Comparison of ENCODE assay signal across 12 cellular contexts in the genomic region with DNA sequence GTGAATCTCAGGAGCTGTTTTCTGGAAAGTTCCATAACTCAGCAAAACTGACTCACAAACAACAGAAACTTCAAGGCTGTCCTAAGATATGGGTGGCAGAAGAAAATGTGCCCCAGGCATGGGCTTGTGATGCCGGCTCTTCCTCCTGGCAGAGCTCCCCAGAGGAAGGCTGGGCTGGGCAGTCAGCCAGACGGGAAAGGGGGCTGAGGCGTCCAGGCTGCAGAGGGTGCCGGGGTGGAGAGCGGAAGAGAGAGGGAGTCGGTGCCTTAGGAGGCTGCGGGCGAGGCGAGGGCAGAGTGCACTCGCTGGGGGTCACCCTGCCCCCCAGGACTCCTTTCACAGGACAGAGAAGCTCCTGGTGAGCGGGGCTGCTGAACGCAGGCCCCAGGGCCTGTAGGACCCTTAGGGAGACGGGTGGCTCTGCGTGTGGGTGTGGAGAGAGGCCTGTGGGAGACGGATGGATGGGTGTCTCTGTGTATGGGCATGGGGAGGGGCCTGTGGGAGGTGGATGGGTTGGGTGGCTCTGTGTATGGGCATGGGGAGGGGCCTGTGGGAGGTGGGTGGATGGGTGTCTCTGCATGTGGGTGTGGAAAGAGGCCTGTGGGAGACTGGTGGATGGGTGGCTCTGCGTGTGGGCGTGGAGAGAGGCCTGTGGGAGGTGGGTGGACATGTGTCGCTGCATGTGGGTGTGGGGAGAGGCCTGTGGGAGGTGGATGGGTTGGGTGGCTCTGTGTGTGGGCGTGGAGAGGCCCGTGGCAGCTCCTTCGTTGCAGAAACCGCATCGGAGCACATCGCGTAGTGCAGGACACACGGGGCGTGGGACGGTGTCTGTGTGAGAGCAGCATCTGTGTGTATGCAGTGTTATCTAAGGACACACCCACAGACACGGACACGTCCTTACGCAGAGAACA. TPM values are rescaled to one million over a fixed set of nuclear protein-coding genes. Genes with fewer than 3 reads are reported as not detected.
DNase-seq lines count a peak whose midpoint lies in the region; ATAC-seq and TF ChIP-seq lines count a peak whose summit lies in the region.
"Had no signal": no experiment of that assay in that cellular context is flagged by ENCODE, and none has a peak within 500 bp of the region (broad histone marks: within the 10 kb centered on the region; RNA-seq: fewer than 3 reads in every experiment).

No MANE protein-coding gene starts in this region.

- H3K27ac ChIP-seq in liver (ENCODE audit: low read depth in 1 of 2, low read length in 2 of 2) (peak overlapping the region in 1 of 2 donors; percentile 14), suprapubic skin (peak overlapping the region; percentile 78)
- H3K27ac ChIP-seq: sigmoid colon had no signal

- peak; percentile 92 for DNase-seq in NCI-H226
- peak; percentile 23 for DNase-seq in dermis blood vessel endothelial cell
- DNase-seq in suprapubic skin (ENCODE audit: low spot score in 2 of 2) = peak in 1 of 2 donors; percentile 76
- DNase-seq in NCI-H446 (lab: John Stamatoyannopoulos, UW) = no peak
- DNase-seq in islet precursor cell = no peak
- DNase-seq: activated CD8-positive, alpha-beta memory T cell treated with anti-CD3 and anti-CD28 coated beads, Interleukin-2, amount 50 U/mL, for 4 hours; sigmoid colon had no signal

- TF ChIP-seq EP300 in suprapubic skin (IDR thresholded peaks at IDR 0.05) = no peak

- no peak overlapping the region for H3K9ac ChIP-seq in liver (ENCODE audit: low read depth in 1 of 2, low read length in 2 of 2)

- no peaks in the 10 kb centered on the region for H3K9me3 ChIP-seq in liver (ENCODE audit: control insufficient read depth in 4 of 4, low read length in 3 of 4)
- H3K9me3 ChIP-seq in suprapubic skin = no peaks in the 10 kb centered on the region
- H3K9me3 ChIP-seq: sigmoid colon had no signal

- TF ChIP-seq RAD21 in liver (IDR thresholded peaks at IDR 0.05) = no peak

- H3K4me1 ChIP-seq in liver (ENCODE audit: control insufficient read depth in 4 of 4, insufficient read depth in 4 of 4, low read length in 3 of 4) (peaks cover 0 to 9% (median 0%) of the 10 kb centered on the region in 4 donors), suprapubic skin (peaks cover 35% of the 10 kb centered on the region)

- ATAC-seq in GM18498 (IDR thresholded peaks at IDR 0.05; ENCODE audit: unreplicated experiment) = no peak
- ATAC-seq: HCT116 had no signal

- H3K36me3 ChIP-seq in liver (ENCODE audit: control insufficient read depth in 4 of 4, insufficient read depth in 3 of 4, low read depth in 1 of 4, low read length in 3 of 4) (peaks cover 0 to 6% (median 4%) of the 10 kb centered on the region in 4 donors), suprapubic skin (peaks cover 14% of the 10 kb centered on the region)

- TF ChIP-seq POLR2A in suprapubic skin (IDR thresholded peaks at IDR 0.05) = no peak

- H3K27me3 ChIP-seq in liver (ENCODE audit: control insufficient read depth in 4 of 4, insufficient read depth in 4 of 4, low read length in 3 of 4) (no peaks in the 10 kb centered on the region), suprapubic skin (no peaks in the 10 kb centered on the region)
- H3K27me3 ChIP-seq: sigmoid colon had no signal

- H3K4me3 ChIP-seq in liver (ENCODE audit: low read depth in 1 of 3, low read length in 3 of 3) (no peak overlapping the region), suprapubic skin (peak overlapping the region; percentile 22)
- H3K4me3 ChIP-seq: coronary artery, sigmoid colon had no signal

- 80% methylated on average over 31 of the region's 31 CpGs for WGBS in liver
- 32% methylated on average over 29 of the region's 31 CpGs for WGBS in suprapubic skin

- TF ChIP-seq CTCF in liver (IDR thresholded peaks at IDR 0.05; ENCODE audit: low read depth, low read length, missing input control) = no peak
- TF ChIP-seq CTCF in suprapubic skin (IDR thresholded peaks at IDR 0.05) = no peak

TF ChIP-seq in liver, 16 proteins besides CTCF, POLR2A, EP300 and RAD21:
- TF ChIP-seq, protein P1, sequence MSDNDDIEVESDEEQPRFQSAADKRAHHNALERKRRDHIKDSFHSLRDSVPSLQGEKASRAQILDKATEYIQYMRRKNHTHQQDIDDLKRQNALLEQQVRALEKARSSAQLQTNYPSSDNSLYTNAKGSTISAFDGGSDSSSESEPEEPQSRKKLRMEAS (IDR thresholded peaks at IDR 0.05) = no peak
- TF ChIP-seq JUND (IDR thresholded peaks at IDR 0.05) = no peak
- no peak for TF ChIP-seq HNF4G (IDR thresholded peaks at IDR 0.05)
- TF ChIP-seq SP1 (IDR thresholded peaks at IDR 0.05) = no peak
- TF ChIP-seq NR2F2 (IDR thresholded peaks at IDR 0.05) = peak; percentile 75
- TF ChIP-seq GABPA (IDR thresholded peaks at IDR 0.05 in 1 of 2, conservative IDR thresholded peaks at IDR 0.05 in 1 of 2) = no peak

RNA-seq across cellular contexts. Expression of a gene that starts 15.9 kb away (rescaled TPM):
- total RNA-seq in dermis blood vessel endothelial cell (64.3 and 104 TPM in 2 replicates), liver (10 to 100 TPM; 17.2 to 23.3 TPM), suprapubic skin (100 to 1,000 TPM in 1 of 4 donors, 10 to 100 TPM in 3; 59.7 to 152 (median 71.2) TPM)
- polyA plus RNA-seq in liver = 10 to 100 TPM; 11.0 to 11.4 TPM

RNA-seq across cellular contexts. Expression of a gene that starts 32.6 kb away (rescaled TPM):
- total RNA-seq in dermis blood vessel endothelial cell = 9.9 and 10.6 TPM in 2 replicates
- total RNA-seq in liver = 1 to 10 TPM; 1.6 to 2.5 TPM
- polyA plus RNA-seq in liver = 1 to 10 TPM in 1 of 2 donors, under 1 TPM in 1; 0.40 to 3.6 TPM
- 10 to 100 TPM in 3 of 4 donors, 1 to 10 TPM in 1; 8.9 to 21.1 (median 17.4) TPM for total RNA-seq in suprapubic skin
- total RNA-seq: NCI-H460 had no signal

RNA-seq across cellular contexts. Expression of a gene that starts 47.2 kb away (rescaled TPM):
- total RNA-seq in dermis blood vessel endothelial cell (7.3 and 13.6 TPM in 2 replicates), liver (1 to 10 TPM; 2.4 to 4.6 TPM), suprapubic skin (10 to 100 TPM in 2 of 4 donors, 1 to 10 TPM in 2; 5.3 to 20.4 (median 10.5) TPM)
- 1 to 10 TPM; 4.8 to 5.0 TPM for polyA plus RNA-seq in liver

RNA-seq across cellular contexts. Expression of a gene that starts 47.4 kb away (rescaled TPM):
- total RNA-seq in dermis blood vessel endothelial cell (95.5 and 96.7 TPM in 2 replicates), liver (10 to 100 TPM; 31.4 to 75.9 TPM), suprapubic skin (100 to 1,000 TPM in 2 of 4 donors, 10 to 100 TPM in 2; 60.2 to 167 (median 102) TPM)
- 100 to 1,000 TPM; 263 to 621 TPM for polyA plus RNA-seq in liver

Comparison
In these comparisons a context has a peak if more than half of its experiments do, and no peak if none do; other contexts are left out.
1. DNase-seq: peak in NCI-H226 (single experiment) and dermis blood vessel endothelial cell (single experiment); none in NCI-H446 (0 of 2) and islet precursor cell (single experiment).